30 cellular contexts compared by ENCODE assay signal in the genomic region with DNA sequence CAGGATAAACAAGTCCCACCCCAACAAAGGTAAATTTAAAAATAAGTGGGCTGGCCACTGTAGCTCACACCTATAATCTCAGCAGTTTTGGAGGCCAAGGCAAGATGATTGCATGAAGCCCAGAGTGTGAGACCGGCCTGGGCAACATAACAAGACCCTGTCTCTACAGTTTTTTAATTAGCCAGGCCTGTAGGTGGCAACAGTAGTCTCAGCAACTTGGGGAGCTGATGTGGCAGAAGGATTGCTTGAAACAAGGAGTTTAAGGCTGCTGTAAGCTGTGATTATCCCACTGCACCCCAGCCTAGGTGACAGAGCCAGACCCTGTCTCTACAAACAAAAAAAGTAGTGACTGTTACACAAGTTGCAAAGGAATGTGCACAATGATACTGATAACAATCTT.
"Had no signal": no experiment of that assay in that cellular context is flagged by ENCODE, and none has a peak within 500 bp of the region (broad histone marks: within the 10 kb centered on the region; RNA-seq: fewer than 3 reads in every experiment).

No MANE protein-coding gene starts in this region.

- DNase-seq: activated CD4-positive, alpha-beta T cell treated with anti-CD3 and anti-CD28 coated beads for 48 hours; activated CD4-positive, alpha-beta T cell treated with anti-CD3 and anti-CD28 coated beads, Interleukin-2, amount 50 U/mL, for 4 hours; activated CD4-positive, CD25-positive, alpha-beta regulatory T cell treated with anti-CD3 and anti-CD28 coated beads, Interleukin-2, amount 50 U/mL, for 72 hours; activated CD8-positive, alpha-beta memory T cell treated with anti-CD3 and anti-CD28 coated beads, Interleukin-2, amount 50 U/mL, for 48 hours; activated CD8-positive, alpha-beta T cell treated with anti-CD3 and anti-CD28 coated beads, Interleukin-2, amount 10 ng/mL, durations not matched to agents 7 days and 5 days; activated effector memory CD4-positive, alpha-beta T cell treated with anti-CD3 and anti-CD28 coated beads, Interleukin-2, amount 50 U/mL, for 16 hours; activated naive CD4-positive, alpha-beta T cell treated with Interleukin-2 at 50 U/mL for 16 hours; activated naive CD8-positive, alpha-beta T cell treated with anti-CD3 and anti-CD28 coated beads, Interleukin-2, amount 50 U/mL, for 24 hours; activated T-cell treated with anti-CD3 and anti-CD28 coated beads, Interleukin-2, amount 50 U/mL, for 1 hour; amniotic stem cell; brain microvascular endothelial cell; caudate nucleus; Karpas-422; NCI-H1048; NCI-H1930; NCI-H2171; NCI-H2227 treated with DMSO at 0.1 percent for 48 hours; NCI-H446 treated with DMSO at 0.1 percent for 48 hours; NCI-H524 treated with DMSO at 0.1 percent for 48 hours; NCI-H82; Right ventricle myocardium superior; SJCRH30; SK-N-SH; T-helper 1 cell had no signal

- H3K4me3 Mint-ChIP-seq: activated CD8-positive, alpha-beta T cell treated with anti-CD3 and anti-CD28 coated beads, Interleukin-2, amount 10 ng/mL, durations not matched to agents 7 days and 5 days; activated naive CD8-positive, alpha-beta T cell treated with anti-CD3 and anti-CD28 coated beads, Interleukin-2, amount 50 U/mL, for 24 hours; activated T-helper 1 cell treated with anti-CD3 and anti-CD28 coated beads, Interleukin-12 subunit alpha, Interleukin-12 subunit beta, Interleukin-2, Interleukin-4 antibody, amounts not matched to agents 30 ng/mL and 10 ng/mL and 1 ng/mL, durations not matched to agents 14 hours and 24 hours and 36 hours had no signal

- H3K27ac ChIP-seq: brain microvascular endothelial cell, RWPE1, SJCRH30, VCaP had no signal

- H3K4me2 ChIP-seq: SK-N-SH had no signal

- H3K4me1 ChIP-seq: SJCRH30 had no signal

- H3K9me3 Mint-ChIP-seq: activated T-helper 1 cell treated with anti-CD3 and anti-CD28 coated beads, Interleukin-12 subunit alpha, Interleukin-12 subunit beta, Interleukin-2, Interleukin-4 antibody, amounts not matched to agents 30 ng/mL and 10 ng/mL and 1 ng/mL, durations not matched to agents 14 hours and 24 hours and 36 hours had no signal

- H3K4me1 Mint-ChIP-seq: activated naive CD8-positive, alpha-beta T cell treated with anti-CD3 and anti-CD28 coated beads, Interleukin-2, amount 50 U/mL, for 24 hours had no signal

- H3K27me3 Mint-ChIP-seq: activated naive CD8-positive, alpha-beta T cell treated with anti-CD3 and anti-CD28 coated beads, Interleukin-2, amount 50 U/mL, for 24 hours had no signal

- H3K27ac Mint-ChIP-seq: activated CD8-positive, alpha-beta T cell treated with anti-CD3 and anti-CD28 coated beads, Interleukin-2, amount 10 ng/mL, durations not matched to agents 7 days and 5 days; activated naive CD4-positive, alpha-beta T cell treated with anti-CD3 and anti-CD28 coated beads, Interleukin-2, amount 50 U/mL, for 72 hours; activated naive CD8-positive, alpha-beta T cell treated with anti-CD3 and anti-CD28 coated beads, Interleukin-2, amount 50 U/mL, for 24 hours; activated T-helper 1 cell treated with anti-CD3 and anti-CD28 coated beads, Interleukin-12 subunit alpha, Interleukin-12 subunit beta, Interleukin-2, Interleukin-4 antibody, amounts not matched to agents 30 ng/mL and 10 ng/mL and 1 ng/mL, durations not matched to agents 14 hours and 24 hours and 36 hours had no signal

- H3K9me2 ChIP-seq: SK-N-SH had no signal

- H3K27me3 ChIP-seq: brain microvascular endothelial cell, SJCRH30 had no signal

- H3K9ac ChIP-seq: SK-N-SH had no signal

- H3K9me3 ChIP-seq: SJCRH30, SK-N-SH had no signal

- FAIRE-seq: K562 had no signal

- H3K36me3 ChIP-seq: brain microvascular endothelial cell, SJCRH30 had no signal

- H3K4me3 ChIP-seq: K562, SJCRH30 had no signal

- ATAC-seq: activated CD8-positive, alpha-beta T cell treated with anti-CD3 and anti-CD28 coated beads, Interleukin-2, amount 10 ng/mL, durations not matched to agents 7 days and 5 days; activated naive CD4-positive, alpha-beta T cell treated with anti-CD3 and anti-CD28 coated beads, Interleukin-2, amount 50 U/mL, for 72 hours; activated naive CD8-positive, alpha-beta T cell treated with anti-CD3 and anti-CD28 coated beads, Interleukin-2, amount 50 U/mL, for 24 hours; K562; Panc1 had no signal
